ENCODE assay signal across 8 cellular contexts in genomic region chr9:133346021-133346713, GRCh38. TPM values are rescaled to one million over a fixed set of nuclear protein-coding genes. Genes with fewer than 3 reads are reported as not detected.
A peak's percentile ranks its signal among the peaks of the same experiment; 100 is the strongest.
DNase-seq lines count a peak whose midpoint lies in the region; ATAC-seq, FAIRE-seq and TF ChIP-seq lines count a peak whose summit lies in the region.

No MANE protein-coding gene starts in this region.

- intact Hi-C loops in PC-3 (cut with micrococcal nuclease) (no loop called here), endothelial cell of umbilical vein (cut with micrococcal nuclease) (loop anchor here (5.0 kb wide), 1 partner anchor 159 kb away; no protein-coding TSS in a partner anchor)

- H3K36me3 Mint-ChIP-seq in progenitor cell of endocrine pancreas (ENCODE audit: insufficient read depth), result peaks cover 24% of the 10 kb centered on the region

- no peaks in the 10 kb centered on the region for H3K27me3 Mint-ChIP-seq in progenitor cell of endocrine pancreas

- no peak for DNase-seq in PC-3
- no peak for DNase-seq in endothelial cell of umbilical vein (ENCODE audit: low read depth, low spot score)
- DNase-seq in progenitor cell of endocrine pancreas (ENCODE audit: low spot score, unreplicated experiment), result no peak
- no peak for DNase-seq in inferior parietal cortex (ENCODE audit: extremely low spot score)
- no peak for DNase-seq in NCI-H1092 (lab: John Stamatoyannopoulos, UW)
- DNase-seq in GDM1 (lab: John Stamatoyannopoulos, UW), result no peak
- DNase-seq in NCI-H2227 (lab: John Stamatoyannopoulos, UW; ENCODE audit: unreplicated experiment), result no peak

- H3K36me3 ChIP-seq in ES-I3 (ENCODE audit: insufficient read depth, low read length), result peaks cover 41% of the 10 kb centered on the region
- H3K36me3 ChIP-seq in PC-3 (ENCODE audit: low read depth, low read length), result peaks cover 28% of the 10 kb centered on the region
- H3K36me3 ChIP-seq in endothelial cell of umbilical vein (ENCODE audit: control insufficient read depth in 2 of 2, extremely low read depth in 1 of 2, insufficient read depth in 2 of 2, low read length in 2 of 2), result peaks cover 15 to 45% of the 10 kb centered on the region in 2 experiments

- FAIRE-seq in endothelial cell of umbilical vein (lab: Jason Lieb, UNC), result no peak

- no peaks in the 10 kb centered on the region for H3K9me2 ChIP-seq in PC-3 (replicated peaks; ENCODE audit: low read length)

- peaks cover 24% of the 10 kb centered on the region for H3K4me1 Mint-ChIP-seq in progenitor cell of endocrine pancreas (ENCODE audit: low read depth)

- H3F3A ChIP-seq in PC-3 (ENCODE audit: low read length, unreplicated experiment), result peaks cover 6% of the 10 kb centered on the region

- TF ChIP-seq CTCF in PC-3 (conservative IDR thresholded peaks at IDR 0.05; ENCODE audit: low read depth, low read length) (no peak), endothelial cell of umbilical vein (IDR thresholded peaks at IDR 0.05; ENCODE audit: extremely low read depth in 1 of 2, insufficient read depth in 1 of 2, low read depth in 1 of 2, low read length in 2 of 2) (no peak), progenitor cell of endocrine pancreas (IDR thresholded peaks at IDR 0.05; ENCODE audit: unreplicated experiment) (no peak)

- peak overlapping the region; percentile 88 for H3K4me2 ChIP-seq in PC-3 (ENCODE audit: low read length)
- peak overlapping the region; percentile 41 for H3K4me2 ChIP-seq in endothelial cell of umbilical vein (ENCODE audit: insufficient read depth, low read length)

- ATAC-seq in PC-3, result no peak

- H3K79me2 ChIP-seq in PC-3 (ENCODE audit: low read length), result peaks cover 48% of the 10 kb centered on the region
- peaks cover 40% of the 10 kb centered on the region for H3K79me2 ChIP-seq in endothelial cell of umbilical vein (ENCODE audit: control insufficient read depth, insufficient read depth, low read length)

- BruUV-seq in PC-3 (replicated peaks; lab: Mats Ljungman, UMichigan), result no TSS peak
- BruUV-seq in endothelial cell of umbilical vein (replicated peaks; lab: Mats Ljungman, UMichigan), result no TSS peak

- H4K20me1 ChIP-seq in PC-3 (ENCODE audit: low read length), result peaks cover 19% of the 10 kb centered on the region
- H4K20me1 ChIP-seq in endothelial cell of umbilical vein (replicated peaks; ENCODE audit: control insufficient read depth, extremely low read depth, insufficient read depth, low read length), result no peaks in the 10 kb centered on the region

- H3K4me3 ChIP-seq in PC-3 (ENCODE audit: low read length) (peak overlapping the region; percentile 85), endothelial cell of umbilical vein (replicated peaks in 1 of 3; ENCODE audit: insufficient read depth in 1 of 3, low read depth in 1 of 3, low read length in 3 of 3) (peak overlapping the region in 1 of 3 experiments; percentile 59)

- peaks cover 4% of the 10 kb centered on the region; the same call in 1 of the 2 replicates for H3K4me1 ChIP-seq in ES-I3 (ENCODE audit: insufficient read depth, low read length)
- H3K4me1 ChIP-seq in PC-3 (ENCODE audit: insufficient read depth, low read length), result peaks cover 13% of the 10 kb centered on the region
- peaks cover 14% of the 10 kb centered on the region for H3K4me1 ChIP-seq in endothelial cell of umbilical vein (ENCODE audit: control insufficient read depth, extremely low read depth, insufficient read depth, low read length)

- no peaks in the 10 kb centered on the region for H3K9me1 ChIP-seq in endothelial cell of umbilical vein (replicated peaks; ENCODE audit: control insufficient read depth, extremely low read depth, insufficient read depth, low read length)

- CTCF ChIA-PET in PC-3 (lab: Charles Lee), result no interaction called here
- CTCF ChIA-PET in endothelial cell of umbilical vein (lab: Charles Lee), result interaction anchor here (0.7 to 1.0 kb wide), 3 partner anchors 14 to 160 kb away, joined by 3 read pairs; no protein-coding TSS in a partner anchor

- no peak for TF ChIP-seq POLR2A in endothelial cell of umbilical vein (IDR thresholded peaks at IDR 0.05; ENCODE audit: low read depth, low read length)

- peak overlapping the region; percentile 100 for H3K4me3 Mint-ChIP-seq in progenitor cell of endocrine pancreas (ENCODE audit: low read depth)

- H3K9me3 ChIP-seq in ES-I3 (ENCODE audit: control insufficient read depth, insufficient read depth, low read length) (no peaks in the 10 kb centered on the region), PC-3 (ENCODE audit: low read length) (no peaks in the 10 kb centered on the region), endothelial cell of umbilical vein (replicated peaks; ENCODE audit: control insufficient read depth, insufficient read depth, low read length) (no peaks in the 10 kb centered on the region)

- H3K9ac ChIP-seq in ES-I3 (ENCODE audit: low read depth, low read length) (peak overlapping the region; percentile 100), PC-3 (ENCODE audit: low read length) (peak overlapping the region; percentile 100; the same call in 1 of the 2 replicates), endothelial cell of umbilical vein (replicated peaks; ENCODE audit: extremely low read depth, insufficient read depth, low read length) (no peak overlapping the region)

- POLR2A ChIA-PET in PC-3 (lab: Charles Lee; ENCODE audit: unreplicated experiment), result interaction anchor here (0.7 kb wide), 1 partner anchor 10 kb away, joined by 4 read pairs; the partner anchor contains the start of gene SURF1
- POLR2A ChIA-PET in endothelial cell of umbilical vein (lab: Charles Lee), result interaction anchor here (1.1 kb wide), 1 partner anchor 9 kb away, joined by 3 read pairs; no protein-coding TSS in a partner anchor

- dilution Hi-C loops in endothelial cell of umbilical vein (cut with MboI; ENCODE audit: extremely low pct_ligation_motif_present, low sequenced_read_pairs), result no loop called here

- H3K27ac ChIP-seq in PC-3 (ENCODE audit: low read length), result no peak overlapping the region
- H3K27ac ChIP-seq in endothelial cell of umbilical vein (ENCODE audit: insufficient read depth, low read depth, low read length), result no peak overlapping the region

- H3K27ac Mint-ChIP-seq in progenitor cell of endocrine pancreas, result no peak overlapping the region

- H3K27me3 ChIP-seq in PC-3 (ENCODE audit: low read length), result no peaks in the 10 kb centered on the region
- no peaks in the 10 kb centered on the region for H3K27me3 ChIP-seq in endothelial cell of umbilical vein (ENCODE audit: control insufficient read depth in 2 of 2, insufficient read depth in 2 of 2, low read length in 2 of 2)

- H2AFZ ChIP-seq in PC-3 (ENCODE audit: low read length), result no peak overlapping the region
- H2AFZ ChIP-seq in endothelial cell of umbilical vein (ENCODE audit: low read depth, low read length), result no peak overlapping the region

- H3K9me3 Mint-ChIP-seq in progenitor cell of endocrine pancreas (ENCODE audit: low read depth), result no peaks in the 10 kb centered on the region

RNA-seq across cellular contexts. Expression of gene MED22, which starts 1.8 kb away (rescaled TPM):
- total RNA-seq in PC-3 (2014; rRNA removed) (20.5 and 24.5 TPM in 2 replicates), endothelial cell of umbilical vein (26.7 and 27.4 TPM in 2 replicates), progenitor cell of endocrine pancreas (48.4 and 49.2 TPM in 2 replicates)
- polyA plus RNA-seq in endothelial cell of umbilical vein, result 25.7 and 29.5 TPM in 2 replicates
- 18.7 and 23.0 TPM in 2 replicates for polyA plus RNA-seq in endothelial cell of umbilical vein (2011; cell fraction: cytosol; rRNA removed)
- polyA plus RNA-seq in endothelial cell of umbilical vein (2011; cell fraction: nucleus; rRNA removed), result 32.0 and 36.5 TPM in 2 replicates
- polyA plus RNA-seq in endothelial cell of umbilical vein (2012), result 15.2 and 19.3 TPM in 2 replicates
- polyA minus RNA-seq in endothelial cell of umbilical vein, result 38.5 and 40.4 TPM in 2 replicates
- polyA minus RNA-seq in endothelial cell of umbilical vein (2011; cell fraction: cytosol; rRNA and poly(A)+ RNA removed), result 25.5 TPM
- polyA minus RNA-seq in endothelial cell of umbilical vein (2011; cell fraction: nucleus; rRNA and poly(A)+ RNA removed), result 12.0 and 13.3 TPM in 2 replicates

RNA-seq across cellular contexts. Expression of gene RPL7A, which starts 1.9 kb away (rescaled TPM):
- total RNA-seq in PC-3 (2014; rRNA removed), result 998 and 1,156 TPM in 2 replicates
- total RNA-seq in endothelial cell of umbilical vein, result 2,043 and 2,112 TPM in 2 replicates
- polyA plus RNA-seq in endothelial cell of umbilical vein, result 2,090 and 2,329 TPM in 2 replicates
- 4,289 and 4,302 TPM in 2 replicates for polyA plus RNA-seq in endothelial cell of umbilical vein (2011; cell fraction: cytosol; rRNA removed)
- polyA plus RNA-seq in endothelial cell of umbilical vein (2011; cell fraction: nucleus; rRNA removed), result 1,496 and 1,897 TPM in 2 replicates
- 2,563 and 3,428 TPM in 2 replicates for polyA plus RNA-seq in endothelial cell of umbilical vein (2012)
- 1,837 and 1,880 TPM in 2 replicates for polyA minus RNA-seq in endothelial cell of umbilical vein
- 1,856 TPM for polyA minus RNA-seq in endothelial cell of umbilical vein (2011; cell fraction: cytosol; rRNA and poly(A)+ RNA removed)
- polyA minus RNA-seq in endothelial cell of umbilical vein (2011; cell fraction: nucleus; rRNA and poly(A)+ RNA removed), result 248 and 295 TPM in 2 replicates
- 2,045 and 2,098 TPM in 2 replicates for total RNA-seq in progenitor cell of endocrine pancreas

RNA-seq across cellular contexts. Expression of gene SURF1, which starts 10.1 kb away (rescaled TPM):
- 15.7 and 28.1 TPM in 2 replicates for total RNA-seq in PC-3 (2014; rRNA removed)
- total RNA-seq in endothelial cell of umbilical vein, result 12.0 and 22.8 TPM in 2 replicates
- 26.6 and 27.1 TPM in 2 replicates for polyA plus RNA-seq in endothelial cell of umbilical vein
- 31.7 and 33.2 TPM in 2 replicates for polyA plus RNA-seq in endothelial cell of umbilical vein (2011; cell fraction: cytosol; rRNA removed)
- 28.7 and 35.7 TPM in 2 replicates for polyA plus RNA-seq in endothelial cell of umbilical vein (2011; cell fraction: nucleus; rRNA removed)
- polyA plus RNA-seq in endothelial cell of umbilical vein (2012), result 21.8 and 26.2 TPM in 2 replicates
- 9.0 and 15.0 TPM in 2 replicates for polyA minus RNA-seq in endothelial cell of umbilical vein
- 17.5 TPM for polyA minus RNA-seq in endothelial cell of umbilical vein (2011; cell fraction: cytosol; rRNA and poly(A)+ RNA removed)
- polyA minus RNA-seq in endothelial cell of umbilical vein (2011; cell fraction: nucleus; rRNA and poly(A)+ RNA removed), result 2.4 and 4.2 TPM in 2 replicates
- total RNA-seq in progenitor cell of endocrine pancreas, result 36.3 and 42.9 TPM in 2 replicates

RNA-seq across cellular contexts. Expression of gene SURF6, which starts 10.2 kb away (rescaled TPM):
- 28.0 TPM in 2 replicates for total RNA-seq in PC-3 (2014; rRNA removed)
- total RNA-seq in endothelial cell of umbilical vein, result 16.0 and 16.4 TPM in 2 replicates
- 4.9 TPM in 2 replicates for polyA plus RNA-seq in endothelial cell of umbilical vein
- polyA plus RNA-seq in endothelial cell of umbilical vein (2011; cell fraction: cytosol; rRNA removed), result 4.6 and 8.5 TPM in 2 replicates
- polyA plus RNA-seq in endothelial cell of umbilical vein (2011; cell fraction: nucleus; rRNA removed), result 8.5 and 13.5 TPM in 2 replicates
- 8.6 and 14.2 TPM in 2 replicates for polyA plus RNA-seq in endothelial cell of umbilical vein (2012)
- polyA minus RNA-seq in endothelial cell of umbilical vein, result 3.2 and 3.9 TPM in 2 replicates
- polyA minus RNA-seq in endothelial cell of umbilical vein (2011; cell fraction: cytosol; rRNA and poly(A)+ RNA removed), result 9.4 TPM
- 2.0 and 3.8 TPM in 2 replicates for polyA minus RNA-seq in endothelial cell of umbilical vein (2011; cell fraction: nucleus; rRNA and poly(A)+ RNA removed)
- 21.3 and 23.1 TPM in 2 replicates for total RNA-seq in progenitor cell of endocrine pancreas

RNA-seq across cellular contexts. Expression of gene SURF2, which starts 10.2 kb away (rescaled TPM):
- total RNA-seq in PC-3 (2014; rRNA removed) (103 and 134 TPM in 2 replicates), endothelial cell of umbilical vein (9.3 and 10.6 TPM in 2 replicates), progenitor cell of endocrine pancreas (15.8 and 19.8 TPM in 2 replicates)
- polyA plus RNA-seq in endothelial cell of umbilical vein, result 14.2 and 16.9 TPM in 2 replicates
- 17.7 and 19.1 TPM in 2 replicates for polyA plus RNA-seq in endothelial cell of umbilical vein (2011; cell fraction: cytosol; rRNA removed)
- 6.0 and 7.1 TPM in 2 replicates for polyA plus RNA-seq in endothelial cell of umbilical vein (2011; cell fraction: nucleus; rRNA removed)
- 10.0 and 18.7 TPM in 2 replicates for polyA plus RNA-seq in endothelial cell of umbilical vein (2012)
- 2.5 and 4.3 TPM in 2 replicates for polyA minus RNA-seq in endothelial cell of umbilical vein
- 44.1 TPM for polyA minus RNA-seq in endothelial cell of umbilical vein (2011; cell fraction: cytosol; rRNA and poly(A)+ RNA removed)
- polyA minus RNA-seq in endothelial cell of umbilical vein (2011; cell fraction: nucleus; rRNA and poly(A)+ RNA removed), result 2.5 and 3.2 TPM in 2 replicates
